Comparison of ENCODE assay signal across 9 cellular contexts in genomic region chr11:69915501-69916250, GRCh38.
DNase-seq lines count a peak whose midpoint lies in the region; ATAC-seq and TF ChIP-seq lines count a peak whose summit lies in the region.
"Had no signal": no experiment of that assay in that cellular context is flagged by ENCODE, and none has a peak within 500 bp of the region (broad histone marks: within the 10 kb centered on the region; RNA-seq: fewer than 3 reads in every experiment).

No MANE protein-coding gene starts in this region.

- H3K9me3 ChIP-seq in BE2C (no peaks in the 10 kb centered on the region), NT2/D1 (ENCODE audit: insufficient read depth, low read length) (no peaks in the 10 kb centered on the region), heart right ventricle (peaks cover 0 to 5% (median 0%) of the 10 kb centered on the region in 11 donors)

- no peak overlapping the region for H3K9ac ChIP-seq in NT2/D1 (ENCODE audit: insufficient read length, low read depth)

- intact Hi-C loops in heart right ventricle (cut with DNase I), result loop anchor here in 7 of 10 donors (1.0 to 10.0 kb wide), 7 partner anchors 159 to 276 kb away; partner anchors contain the start of gene ANO1 (in 3 of the 7)

- peak overlapping the region; percentile 41 to 92 (median 81) for H3K27ac ChIP-seq in heart right ventricle

- H3K9me3 Mint-ChIP-seq in activated naive CD8-positive, alpha-beta T cell treated with anti-CD3 and anti-CD28 coated beads for 36 hours, result no peaks in the 10 kb centered on the region

- H3K27me3 Mint-ChIP-seq in activated naive CD8-positive, alpha-beta T cell treated with anti-CD3 and anti-CD28 coated beads for 36 hours, result peaks cover 49% of the 10 kb centered on the region

- WGBS in heart right ventricle, 2 donors, result 9 to 12% methylated on average over 18 of the region's 18 CpGs

- H3K27ac Mint-ChIP-seq in activated naive CD8-positive, alpha-beta T cell treated with anti-CD3 and anti-CD28 coated beads for 36 hours, result no peak overlapping the region

- peak overlapping the region; percentile 36 for H3K4me3 ChIP-seq in BE2C (ENCODE audit: low read depth, low read length)
- no peak overlapping the region for H3K4me3 ChIP-seq in NT2/D1 (ENCODE audit: insufficient read length, low read depth)
- peak overlapping the region in 6 of 10 donors; percentile 4 to 31 (median 24) for H3K4me3 ChIP-seq in heart right ventricle

- no peaks in the 10 kb centered on the region for H3K4me1 Mint-ChIP-seq in activated naive CD8-positive, alpha-beta T cell treated with anti-CD3 and anti-CD28 coated beads for 36 hours

- H3K36me3 Mint-ChIP-seq in activated naive CD8-positive, alpha-beta T cell treated with anti-CD3 and anti-CD28 coated beads for 36 hours, result no peaks in the 10 kb centered on the region
- H3K36me3 Mint-ChIP-seq: naive thymus-derived CD4-positive, alpha-beta T cell had no signal

- peaks cover 10% of the 10 kb centered on the region; the same call in 1 of the 2 replicates for H3K4me1 ChIP-seq in BE2C
- H3K4me1 ChIP-seq in NT2/D1 (ENCODE audit: insufficient read depth, insufficient read length), result no peaks in the 10 kb centered on the region
- H3K4me1 ChIP-seq in heart right ventricle, result peaks cover 13 to 44% (median 32%) of the 10 kb centered on the region in 9 donors

- peak; percentile 40 to 72 (median 59) for ATAC-seq in heart right ventricle
- no peak for ATAC-seq in GM21576 (IDR thresholded peaks at IDR 0.05; ENCODE audit: unreplicated experiment)
- ATAC-seq: naive thymus-derived CD4-positive, alpha-beta T cell had no signal

- H3K36me3 ChIP-seq in BE2C (no peaks in the 10 kb centered on the region), NT2/D1 (ENCODE audit: insufficient read depth, insufficient read length, low read length) (no peaks in the 10 kb centered on the region), heart right ventricle (no peaks in the 10 kb centered on the region)

- DNase-seq in BE2C (peak; percentile 92), GOT3 (lab: John Stamatoyannopoulos, UW) (peak; percentile 40), NT2/D1 (ENCODE audit: low read depth, low spot score) (peak; percentile 72), heart right ventricle (peak; percentile 85 to 92), renal cortical epithelial cell (ENCODE audit: low read depth) (peak; percentile 24)
- DNase-seq in activated naive CD8-positive, alpha-beta T cell treated with anti-CD3 and anti-CD28 coated beads for 36 hours, result peak; percentile 43
- no peak for DNase-seq in stimulated activated naive CD4-positive, alpha-beta T cell (lab: John Stamatoyannopoulos, UW)

- H3K27me3 ChIP-seq in BE2C, result no peaks in the 10 kb centered on the region
- H3K27me3 ChIP-seq in NT2/D1 (ENCODE audit: insufficient read depth, insufficient read length), result peaks cover 39% of the 10 kb centered on the region
- H3K27me3 ChIP-seq in heart right ventricle, result peaks cover 0 to 18% (median 4%) of the 10 kb centered on the region in 7 donors

- peak; percentile 91 for TF ChIP-seq CTCF in BE2C (IDR thresholded peaks at IDR 0.05; ENCODE audit: low read depth, low read length)
- TF ChIP-seq CTCF in heart right ventricle (IDR thresholded peaks at IDR 0.05), result peak; percentile 79 to 95 (median 90)

- no peak overlapping the region for H3K4me3 Mint-ChIP-seq in activated naive CD8-positive, alpha-beta T cell treated with anti-CD3 and anti-CD28 coated beads for 36 hours
- H3K4me3 Mint-ChIP-seq: naive thymus-derived CD4-positive, alpha-beta T cell had no signal

Comparison
In these comparisons a context has a peak if more than half of its experiments do, and no peak if none do; other contexts are left out.
1. DNase-seq: peak in BE2C (single experiment), GOT3 (single experiment), NT2/D1 (single experiment), activated naive CD8-positive, alpha-beta T cell treated with anti-CD3 and anti-CD28 coated beads for 36 hours (single experiment), heart right ventricle (2 of 2) and renal cortical epithelial cell (single experiment); none in stimulated activated naive CD4-positive, alpha-beta T cell (0 of 6).